Comparison of ENCODE assay signal across 1 cellular context in the genomic region with DNA sequence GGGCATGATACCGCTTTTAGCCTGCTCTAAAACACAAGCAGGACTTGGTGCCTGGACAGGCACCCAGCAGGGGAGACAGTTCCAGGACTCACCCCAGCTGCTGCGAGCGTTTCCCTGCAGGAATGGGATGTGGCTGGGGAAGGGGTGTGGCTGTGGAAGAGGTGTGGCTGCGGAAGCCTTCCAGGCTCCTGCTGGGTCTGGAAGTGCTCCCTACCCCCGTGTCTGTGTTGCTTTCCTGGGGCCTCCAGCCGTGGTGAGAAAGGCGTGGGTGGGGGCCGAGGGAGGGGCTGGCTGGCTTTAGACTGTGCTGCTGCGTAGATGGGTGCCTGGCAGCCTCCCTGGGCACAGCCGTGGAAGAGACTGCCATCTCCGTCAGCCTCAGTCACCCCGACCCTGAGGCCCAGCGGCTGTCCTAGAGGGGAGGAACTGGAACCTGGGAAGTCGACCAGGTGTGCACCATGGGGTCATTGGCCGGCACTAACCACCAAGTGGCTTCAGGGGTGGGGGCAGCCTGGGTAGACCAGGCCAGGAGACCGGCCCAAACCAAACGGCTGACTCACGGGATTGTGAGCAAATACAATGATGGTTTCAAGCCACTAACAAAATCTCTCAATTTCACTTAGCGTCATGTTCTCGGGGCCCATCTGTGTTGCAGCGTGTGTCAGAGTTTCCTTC. TPM values are rescaled to one million over a fixed set of nuclear protein-coding genes. Genes with fewer than 3 reads are reported as not detected.
"Had no signal": no experiment of that assay in that cellular context is flagged by ENCODE, and none has a peak within 500 bp of the region (broad histone marks: within the 10 kb centered on the region; RNA-seq: fewer than 3 reads in every experiment).

No MANE protein-coding gene starts in this region.

RNA-seq across cellular contexts. Expression of a gene that starts 19.9 kb away (rescaled TPM):
- total RNA-seq: ascending aorta had no signal
